In genomic region chr10:30432631-30433285, GRCh38 we compare ENCODE assay signal across 8 cellular contexts. TPM values are rescaled to one million over a fixed set of nuclear protein-coding genes. Genes with fewer than 3 reads are reported as not detected.
DNase-seq lines count a peak whose midpoint lies in the region; ATAC-seq, FAIRE-seq and TF ChIP-seq lines count a peak whose summit lies in the region.

No MANE protein-coding gene starts in this region.

- H4K20me1 ChIP-seq in GM12878 (ENCODE audit: control insufficient read depth, insufficient read depth), result no peaks in the 10 kb centered on the region

- ATAC-seq in HG03342 (IDR thresholded peaks at IDR 0.05; ENCODE audit: unreplicated experiment) (peak; percentile 15), GM12878 (peak; percentile 17), left lung (peak; percentile 2), HG03469 (IDR thresholded peaks at IDR 0.05; ENCODE audit: unreplicated experiment) (no peak)

- BruUV-seq in GM12878 (replicated peaks; lab: Mats Ljungman, UMichigan), result no TSS peak

- CTCF ChIA-PET in activated naive CD4-positive, alpha-beta T cell treated with anti-CD3 and anti-CD28 coated beads, Interleukin-2, amount 10 ng/mL, durations not matched to agents 7 days and 5 days (lab: Charles Lee), result interaction anchor here (1.0 to 2.1 kb wide), 2 partner anchors 73 to 103 kb away, joined by 3 to 6 read pairs; no protein-coding TSS in a partner anchor
- CTCF ChIA-PET in GM12878 (lab: Yijun Ruan, JAX), result interaction anchor here (0.7 to 13.9 kb wide), 7 partner anchors 12 to 98 kb away, joined by 4 to 123 read pairs (median 6); no protein-coding TSS in a partner anchor

- peaks cover 33% of the 10 kb centered on the region for H3K4me1 ChIP-seq in GM12878 (ENCODE audit: control insufficient read depth, insufficient read depth, low read length)
- H3K4me1 ChIP-seq in left lung, result peaks cover 12 to 63% of the 10 kb centered on the region in 2 donors
- H3K4me1 ChIP-seq in thyroid gland, result peaks cover 26 to 35% of the 10 kb centered on the region in 2 donors

- H3K36me3 Mint-ChIP-seq in activated naive CD4-positive, alpha-beta T cell treated with anti-CD3 and anti-CD28 coated beads, Interleukin-2, amount 10 ng/mL, durations not matched to agents 7 days and 5 days, result peaks cover 12% of the 10 kb centered on the region

- DNase-seq in activated naive CD4-positive, alpha-beta T cell treated with anti-CD3 and anti-CD28 coated beads, Interleukin-2, amount 10 ng/mL, durations not matched to agents 7 days and 5 days, result peak; percentile 31
- DNase-seq in activated naive CD4-positive, alpha-beta T cell treated with anti-CD3 and anti-CD28 coated beads, Interleukin-2, amount 50 U/mL, for 16 hours, result no peak
- DNase-seq in GM12878 (ENCODE audit: low read depth, low spot score), result no peak
- DNase-seq in left lung, result peak; percentile 55 to 81
- DNase-seq in thyroid gland, result peak; percentile 65 to 69
- no peak for DNase-seq in NCI-H524 (lab: John Stamatoyannopoulos, UW)

- H3K27me3 ChIP-seq in GM12878 (replicated peaks in 1 of 2; ENCODE audit: control insufficient read depth in 2 of 2, insufficient read depth in 2 of 2, low read length in 1 of 2) (no peaks in the 10 kb centered on the region), left lung (no peaks in the 10 kb centered on the region), thyroid gland (no peaks in the 10 kb centered on the region)

- H3K27ac ChIP-seq in GM12878 (ENCODE audit: control insufficient read depth, insufficient read depth), result peak overlapping the region; percentile 91
- H3K27ac ChIP-seq in left lung, result peak overlapping the region; percentile 100
- peak overlapping the region; percentile 98 to 100 (median 99) for H3K27ac ChIP-seq in thyroid gland

- peaks cover 51% of the 10 kb centered on the region for H3K79me2 ChIP-seq in GM12878 (ENCODE audit: control insufficient read depth, insufficient read depth, low read length)

- no peak for TF ChIP-seq RAD21 in GM12878 (IDR thresholded peaks at IDR 0.05; ENCODE audit: insufficient read depth, low read depth, low read length)

- peaks cover 0 to 8% of the 10 kb centered on the region in 2 experiments; a peak in 1 of 4 replicates for H3K36me3 ChIP-seq in GM12878 (ENCODE audit: control insufficient read depth in 2 of 2, insufficient read depth in 2 of 2, low read length in 1 of 2)
- peaks cover 0 to 10% of the 10 kb centered on the region in 2 donors for H3K36me3 ChIP-seq in left lung
- no peaks in the 10 kb centered on the region for H3K36me3 ChIP-seq in thyroid gland

- FAIRE-seq in GM12878 (lab: Jason Lieb, UNC), result no peak

- SMC1A ChIA-PET in GM12878 (lab: Charles Lee; ENCODE audit: uncharacterized antibody, unreplicated experiment), result interaction anchor here (0.6 to 16.2 kb wide), 12 partner anchors 12 to 158 kb away, joined by 3 to 284 read pairs (median 3); no protein-coding TSS in a partner anchor

- H3K9me3 Mint-ChIP-seq in activated naive CD4-positive, alpha-beta T cell treated with anti-CD3 and anti-CD28 coated beads, Interleukin-2, amount 10 ng/mL, durations not matched to agents 7 days and 5 days, result no peaks in the 10 kb centered on the region

- intact Hi-C loops in GM12878 (cut with micrococcal nuclease; ENCODE audit: unreplicated experiment) (loop anchor here (1.0 kb wide), 2 partner anchors 13 to 97 kb away; no protein-coding TSS in a partner anchor), left lung (cut with DNase I) (no loop called here), thyroid gland (cut with DNase I) (no loop called here)

- TF ChIP-seq POLR2A in GM12878 (IDR thresholded peaks at IDR 0.05; ENCODE audit: low read depth, low read length) (no peak), thyroid gland (IDR thresholded peaks at IDR 0.05) (no peak)

- H3K9ac ChIP-seq in GM12878 (ENCODE audit: control insufficient read depth, insufficient read depth, low read length), result peak overlapping the region; percentile 82

- TF ChIP-seq EP300 in GM12878 (IDR thresholded peaks at IDR 0.05; ENCODE audit: borderline replicate concordance in 1 of 2, control insufficient read depth in 1 of 2, low read depth in 2 of 2, low read length in 2 of 2), result no peak

- no peaks in the 10 kb centered on the region for H3K9me3 ChIP-seq in GM12878 (replicated peaks; ENCODE audit: control insufficient read depth, insufficient read depth, low read length)
- H3K9me3 ChIP-seq in left lung, result no peaks in the 10 kb centered on the region
- H3K9me3 ChIP-seq in thyroid gland, result no peaks in the 10 kb centered on the region

- POLR2A ChIA-PET in GM12878 (lab: Charles Lee), result interaction anchor here (0.6 to 11.5 kb wide), 8 partner anchors 10 to 1932 kb away, joined by 3 to 132 read pairs (median 12); no protein-coding TSS in a partner anchor

- 44% methylated on average over 31 of the region's 32 CpGs for WGBS in GM12878 (ENCODE audit: insufficient coverage, insufficient replicate concordance, low lambda C conversion rate, missing lambda C conversion rate)
- 31 to 39% methylated on average over 30 to 31 of the region's 32 CpGs for WGBS in thyroid gland, 2 donors

- H3K4me1 Mint-ChIP-seq in activated naive CD4-positive, alpha-beta T cell treated with anti-CD3 and anti-CD28 coated beads, Interleukin-2, amount 10 ng/mL, durations not matched to agents 7 days and 5 days, result peaks cover 66% of the 10 kb centered on the region

- peaks cover 5% of the 10 kb centered on the region for H3K27me3 Mint-ChIP-seq in activated naive CD4-positive, alpha-beta T cell treated with anti-CD3 and anti-CD28 coated beads, Interleukin-2, amount 10 ng/mL, durations not matched to agents 7 days and 5 days

- peak overlapping the region; percentile 51 for H2AFZ ChIP-seq in GM12878 (ENCODE audit: control insufficient read depth, low read depth, low read length)

- peak overlapping the region; percentile 80 for H3K27ac Mint-ChIP-seq in activated naive CD4-positive, alpha-beta T cell treated with anti-CD3 and anti-CD28 coated beads, Interleukin-2, amount 10 ng/mL, durations not matched to agents 7 days and 5 days

- H3K4me3 Mint-ChIP-seq in activated naive CD4-positive, alpha-beta T cell treated with anti-CD3 and anti-CD28 coated beads, Interleukin-2, amount 10 ng/mL, durations not matched to agents 7 days and 5 days, result peak overlapping the region; percentile 92

- H3K4me3 ChIP-seq in GM12878 (peak overlapping the region; percentile 100), left lung (peak overlapping the region; percentile 82 to 96), thyroid gland (replicated peaks in 1 of 3) (peak overlapping the region in 2 of 3 donors; percentile 91 to 93)

- no peak for TF ChIP-seq CTCF in GM12878 (IDR thresholded peaks at IDR 0.05 in 2 of 3, conservative IDR thresholded peaks at IDR 0.05 in 1 of 3; ENCODE audit: control insufficient read depth in 2 of 3, extremely low read depth in 1 of 3, insufficient read depth in 1 of 3, low read depth in 3 of 3, low read length in 3 of 3)
- TF ChIP-seq CTCF in left lung (IDR thresholded peaks at IDR 0.05), result no peak
- TF ChIP-seq CTCF in thyroid gland (IDR thresholded peaks at IDR 0.05), result peak in 2 of 6 experiments; percentile 34 to 45

- RAD21 ChIA-PET in GM12878 (lab: Charles Lee; ENCODE audit: unreplicated experiment), result interaction anchor here (0.7 to 13.9 kb wide), 10 partner anchors 16 to 418 kb away, joined by 3 to 255 read pairs (median 14); no protein-coding TSS in a partner anchor

- peak overlapping the region; percentile 75 for H3K4me2 ChIP-seq in GM12878 (ENCODE audit: control insufficient read depth, insufficient read depth)

- in situ Hi-C loops in GM12878 (cut with MboI), result no loop called here

TF ChIP-seq in GM12878, 131 proteins besides CTCF, POLR2A, EP300 and RAD21 (continues in another document):
- no peak for TF ChIP-seq MEF2B (IDR thresholded peaks at IDR 0.05; ENCODE audit: partially characterized antibody, poor library complexity, severe bottlenecking)
- no peak for TF ChIP-seq ATF7 (IDR thresholded peaks at IDR 0.05; ENCODE audit: low read depth)
- TF ChIP-seq CBX5 (IDR thresholded peaks at IDR 0.05; ENCODE audit: low read depth), result no peak

RNA-seq across cellular contexts. Expression of gene MAP3K8, which starts 1.2 kb away (rescaled TPM):
- 126 and 129 TPM in 2 replicates for total RNA-seq in GM12878 (2013; cell fraction: nucleolus; rRNA removed)
- total RNA-seq in GM12878 (2014; rRNA removed) (25.5 and 32.9 TPM in 2 replicates), GM12878 (2014; rRNA removed; fragmentation: Illumina TruSeq; extraction: Trizol) (30.2 and 31.5 TPM in 2 replicates), GM12878 (2021) (41.3 and 41.7 TPM in 2 replicates), left lung (10 to 100 TPM; 25.2 to 57.3 TPM), thyroid gland (10 to 100 TPM in 3 of 4 donors, 1 to 10 TPM in 1; 9.7 to 37.9 (median 22.7) TPM)
- polyA plus RNA-seq in GM12878 (2011; ENCODE audit: low read depth), result 45.4 TPM
- polyA plus RNA-seq in GM12878 (2011; rRNA removed) (115 and 146 TPM in 2 replicates), GM12878 (2014; fragmentation: Illumina TruSeq; extraction: Trizol) (39.1 and 43.6 TPM in 2 replicates), GM12878 (2014; fragmentation: Nextera tagmentation; extraction: Ambion mirVana) (10 to 100 TPM; 45.5 to 47.9 TPM), GM12878 (2014; rRNA removed) (33.6 and 38.5 TPM in 2 replicates), GM12878 (2016; fragmentation: Nextera tagmentation; extraction: Ambion mirVana) (10 to 100 TPM; 36.2 to 45.6 TPM)
- 41.1 and 48.5 TPM in 2 replicates for polyA plus RNA-seq in GM12878 (2011; cell fraction: cytosol; rRNA removed)
- 65.2 and 95.6 TPM in 2 replicates for polyA plus RNA-seq in GM12878 (2011; cell fraction: nucleus; rRNA removed)
- polyA plus RNA-seq in GM12878 (2012), result 53.5 and 61.5 TPM in 2 replicates
- polyA minus RNA-seq in GM12878 (2011; rRNA and poly(A)+ RNA removed), result 64.8 and 78.0 TPM in 2 replicates
- 19.9 and 20.1 TPM in 2 replicates for polyA minus RNA-seq in GM12878 (2011; cell fraction: cytosol; rRNA and poly(A)+ RNA removed)
- 41.0 and 41.7 TPM in 2 replicates for polyA minus RNA-seq in GM12878 (2011; cell fraction: nucleus; rRNA and poly(A)+ RNA removed)

Comparison
In these comparisons a context has a peak if more than half of its experiments do, and no peak if none do; other contexts are left out.
1. DNase-seq: peak in activated naive CD4-positive, alpha-beta T cell treated with anti-CD3 and anti-CD28 coated beads, Interleukin-2, amount 10 ng/mL, durations not matched to agents 7 days and 5 days (single experiment), left lung (2 of 2) and thyroid gland (2 of 2); none in activated naive CD4-positive, alpha-beta T cell treated with anti-CD3 and anti-CD28 coated beads, Interleukin-2, amount 50 U/mL, for 16 hours (single experiment), GM12878 (single experiment) and NCI-H524 (0 of 2).
2. Peak in every context shown above with its lines, with median percentiles within 50 percentile points of each other: H3K27ac ChIP-seq and H3K4me3 ChIP-seq.